ENCODE assay signal across 8 cellular contexts in genomic region chr6:57173056-57173885, GRCh38. TPM values are rescaled to one million over a fixed set of nuclear protein-coding genes. Genes with fewer than 3 reads are reported as not detected.
DNase-seq lines count a peak whose midpoint lies in the region; ATAC-seq, FAIRE-seq and TF ChIP-seq lines count a peak whose summit lies in the region.

No MANE protein-coding gene starts in this region.

- SMC1A ChIA-PET in GM12878 (lab: Charles Lee; ENCODE audit: uncharacterized antibody, unreplicated experiment): interaction anchor here (0.6 to 2.0 kb wide), 5 partner anchors 21 to 269 kb away, joined by 3 to 6 read pairs (median 4); no protein-coding TSS in a partner anchor

- H3K4me2 ChIP-seq in GM12878 (ENCODE audit: control insufficient read depth, insufficient read depth): peak overlapping the region; percentile 93

- in situ Hi-C loops in GM12878 (cut with MboI): loop anchor here (10.0 kb wide), 1 partner anchor 142 kb away; the partner anchor contains the start of gene PRIM2

- H3K4me1 ChIP-seq in CD4-positive, alpha-beta memory T cell (ENCODE audit: insufficient read depth, low read length): peaks cover 13% of the 10 kb centered on the region
- H3K4me1 ChIP-seq in GM12878 (ENCODE audit: control insufficient read depth, insufficient read depth, low read length): no peaks in the 10 kb centered on the region

- peaks cover 59% of the 10 kb centered on the region for H3K79me2 ChIP-seq in GM12878 (ENCODE audit: control insufficient read depth, insufficient read depth, low read length)

- H3K27me3 ChIP-seq in CD4-positive, alpha-beta memory T cell (ENCODE audit: insufficient read depth, low read length): no peaks in the 10 kb centered on the region
- H3K27me3 ChIP-seq in GM12878 (replicated peaks in 1 of 2; ENCODE audit: control insufficient read depth in 2 of 2, insufficient read depth in 2 of 2, low read length in 1 of 2): no peaks in the 10 kb centered on the region

- DNase-seq in CD4-positive, alpha-beta memory T cell: peak; percentile 16 to 42 (median 27)
- DNase-seq in HFF-Myc (ENCODE audit: extremely low read depth, low read depth) (no peak), RWPE1 (ENCODE audit: low spot score) (peak; percentile 40), GM12878 (ENCODE audit: low read depth, low spot score) (no peak), iris pigment epithelial cell (ENCODE audit: low read depth) (peak; percentile 41)
- peak; percentile 50 for DNase-seq in stimulated activated CD4-positive, alpha-beta T cell treated with anti-CD3 and anti-CD28 coated beads, Interleukin-15, amount 100 ng/mL, for 24 hours

- H3K9ac ChIP-seq in GM12878 (ENCODE audit: control insufficient read depth, insufficient read depth, low read length): peak overlapping the region; percentile 73

- FAIRE-seq in GM12878 (lab: Jason Lieb, UNC): peak; percentile 31

- no peak for TF ChIP-seq EP300 in GM12878 (IDR thresholded peaks at IDR 0.05; ENCODE audit: borderline replicate concordance in 1 of 2, control insufficient read depth in 1 of 2, low read depth in 2 of 2, low read length in 2 of 2)

- peak overlapping the region; percentile 57 for H3K27ac ChIP-seq in CD4-positive, alpha-beta memory T cell (ENCODE audit: low read depth, low read length)
- peak overlapping the region; percentile 89 for H3K27ac ChIP-seq in RWPE1
- peak overlapping the region; percentile 86 for H3K27ac ChIP-seq in GM12878 (ENCODE audit: control insufficient read depth, insufficient read depth)

- no peaks in the 10 kb centered on the region for H4K20me1 ChIP-seq in GM12878 (ENCODE audit: control insufficient read depth, insufficient read depth)

- POLR2A ChIA-PET in CD4-positive, alpha-beta memory T cell (lab: Charles Lee; ENCODE audit: partially characterized antibody): interaction anchor here (0.8 to 1.9 kb wide), 5 partner anchors 11 to 144 kb away, joined by 3 to 9 read pairs (median 3); partner anchors contain the start of genes PRIM2 and RAB23
- POLR2A ChIA-PET in RWPE1 (lab: Yijun Ruan, JAX; ENCODE audit: low non-redundant PET) (no interaction called here), GM12878 (lab: Charles Lee) (interaction anchor here (1.0 to 1.3 kb wide), 4 partner anchors 10 to 49 kb away, joined by 3 to 5 read pairs (median 4); partner anchors contain the start of gene RAB23)

- no TSS peak for BruUV-seq in GM12878 (replicated peaks; lab: Mats Ljungman, UMichigan)

- peak overlapping the region; percentile 78 to 98 (median 91) for H3K27ac Mint-ChIP-seq in CD4-positive, alpha-beta memory T cell

- RAD21 ChIA-PET in GM12878 (lab: Charles Lee; ENCODE audit: unreplicated experiment): interaction anchor here (1.3 to 1.7 kb wide), 4 partner anchors 84 to 269 kb away, joined by 3 to 6 read pairs (median 4); partner anchors contain the start of gene PRIM2

- peak overlapping the region; percentile 79 for H2AFZ ChIP-seq in GM12878 (ENCODE audit: control insufficient read depth, low read depth, low read length)

- H3K36me3 ChIP-seq in CD4-positive, alpha-beta memory T cell (ENCODE audit: insufficient read depth, low read length): no peaks in the 10 kb centered on the region
- peaks cover 0 to 5% of the 10 kb centered on the region in 2 experiments; a peak in 3 of 4 replicates for H3K36me3 ChIP-seq in GM12878 (ENCODE audit: control insufficient read depth in 2 of 2, insufficient read depth in 2 of 2, low read length in 1 of 2)

- under 1% methylated on average over 19 of the region's 19 CpGs for WGBS in GM12878 (ENCODE audit: insufficient coverage, insufficient replicate concordance, low lambda C conversion rate, missing lambda C conversion rate)

- no peaks in the 10 kb centered on the region for H3K27me3 Mint-ChIP-seq in CD4-positive, alpha-beta memory T cell

- TF ChIP-seq POLR2A in GM12878 (IDR thresholded peaks at IDR 0.05; ENCODE audit: low read depth, low read length): no peak

- no peak for TF ChIP-seq RAD21 in GM12878 (IDR thresholded peaks at IDR 0.05; ENCODE audit: insufficient read depth, low read depth, low read length)

- peak overlapping the region; percentile 88 to 96 (median 92) for H3K4me3 Mint-ChIP-seq in CD4-positive, alpha-beta memory T cell

- intact Hi-C loops in CD4-positive, alpha-beta memory T cell (cut with micrococcal nuclease): no loop called here
- intact Hi-C loops in GM12878 (cut with micrococcal nuclease; ENCODE audit: unreplicated experiment): loop anchor here (2.0 to 5.0 kb wide), 6 partner anchors 50 to 271 kb away; partner anchors contain the start of genes BEND6, PRIM2, RAB23 and ZNF451

- H3K9me3 ChIP-seq in CD4-positive, alpha-beta memory T cell (ENCODE audit: control insufficient read depth in 1 of 2, low read length in 2 of 2): no peaks in the 10 kb centered on the region
- H3K9me3 ChIP-seq in GM12878 (replicated peaks; ENCODE audit: control insufficient read depth, insufficient read depth, low read length): no peaks in the 10 kb centered on the region

- peak overlapping the region; percentile 55 to 71 for H3K4me3 ChIP-seq in CD4-positive, alpha-beta memory T cell (ENCODE audit: low read length in 2 of 2)
- peak overlapping the region; percentile 90 for H3K4me3 ChIP-seq in HFF-Myc (replicated peaks; ENCODE audit: low read depth, low read length)
- peak overlapping the region; percentile 84 for H3K4me3 ChIP-seq in GM12878

- H3K36me3 Mint-ChIP-seq in CD4-positive, alpha-beta memory T cell: peaks cover under 1 to 7% of the 10 kb centered on the region in 2 donors

- peaks cover 19 to 45% (median 27%) of the 10 kb centered on the region in 4 donors for H3K4me1 Mint-ChIP-seq in CD4-positive, alpha-beta memory T cell

- CTCF ChIA-PET in CD4-positive, alpha-beta memory T cell (lab: Charles Lee; ENCODE audit: partially characterized antibody): interaction anchor here (0.8 to 1.4 kb wide), 2 partner anchors 16 to 50 kb away, joined by 3 read pairs; no protein-coding TSS in a partner anchor
- CTCF ChIA-PET in RWPE1 (lab: Yijun Ruan, JAX) (interaction anchor here (0.7 to 0.8 kb wide), 2 partner anchors 48 to 269 kb away, joined by 3 to 5 read pairs; no protein-coding TSS in a partner anchor), GM12878 (lab: Yijun Ruan, JAX) (interaction anchor here (0.8 to 2.8 kb wide), 4 partner anchors 9 to 288 kb away, joined by 3 to 11 read pairs (median 4); no protein-coding TSS in a partner anchor)

- no peaks in the 10 kb centered on the region for H3K9me3 Mint-ChIP-seq in CD4-positive, alpha-beta memory T cell

- TF ChIP-seq CTCF in HFF-Myc (IDR thresholded peaks at IDR 0.05; ENCODE audit: low read depth, low read length, missing control alignments) (no peak), RWPE1 (conservative IDR thresholded peaks at IDR 0.05; ENCODE audit: low read depth) (no peak), GM12878 (IDR thresholded peaks at IDR 0.05 in 2 of 3, conservative IDR thresholded peaks at IDR 0.05 in 1 of 3; ENCODE audit: control insufficient read depth in 2 of 3, extremely low read depth in 1 of 3, insufficient read depth in 1 of 3, low read depth in 3 of 3, low read length in 3 of 3) (no peak)

- ATAC-seq in GM12878: peak; percentile 38
- ATAC-seq in GM21619 (IDR thresholded peaks at IDR 0.05; ENCODE audit: unreplicated experiment): no peak
- no peak for ATAC-seq in GM21381 (IDR thresholded peaks at IDR 0.05; ENCODE audit: unreplicated experiment)

TF ChIP-seq in GM12878, 131 proteins besides CTCF, POLR2A, EP300 and RAD21 (continues in another document):
- TF ChIP-seq FOXM1 (IDR thresholded peaks at IDR 0.05; ENCODE audit: low read depth, low read length) (0 out of 2 replicates have a peak, but pooled peaks have one; percentile 53), TAF1 (IDR thresholded peaks at IDR 0.05; ENCODE audit: borderline replicate concordance, low read depth, low read length) (0 out of 2 replicates have a peak, but pooled peaks have one; percentile 16), ASH2L (IDR thresholded peaks at IDR 0.05; ENCODE audit: borderline replicate concordance, low read depth) (no peak)

RNA-seq across cellular contexts. Expression of gene BAG2, which starts 1.1 kb away (rescaled TPM):
- 1 to 10 TPM; 3.5 to 3.7 TPM for total RNA-seq in CD4-positive, alpha-beta memory T cell
- 1 to 10 TPM; 2.6 to 3.6 TPM for polyA plus RNA-seq in CD4-positive, alpha-beta memory T cell
- total RNA-seq in GM12878 (2013; cell fraction: nucleolus; rRNA removed): 17.6 and 19.4 TPM in 2 replicates
- total RNA-seq in GM12878 (2014; rRNA removed) (7.9 and 9.4 TPM in 2 replicates), GM12878 (2014; rRNA removed; fragmentation: Illumina TruSeq; extraction: Trizol) (10.9 and 11.8 TPM in 2 replicates), GM12878 (2021) (8.8 and 9.2 TPM in 2 replicates)
- polyA plus RNA-seq in GM12878 (2011; ENCODE audit: low read depth): 1.7 TPM
- polyA plus RNA-seq in GM12878 (2011; rRNA removed) (8.3 and 11.5 TPM in 2 replicates), GM12878 (2014; fragmentation: Illumina TruSeq; extraction: Trizol) (8.8 and 10.1 TPM in 2 replicates), GM12878 (2014; fragmentation: Nextera tagmentation; extraction: Ambion mirVana) (10 to 100 TPM in 1 of 2 experiments, 1 to 10 TPM in 1; 8.9 to 10.8 TPM), GM12878 (2014; rRNA removed) (7.1 and 7.7 TPM in 2 replicates), GM12878 (2016; fragmentation: Nextera tagmentation; extraction: Ambion mirVana) (10 to 100 TPM; 16.1 to 17.6 TPM)
- 2.5 and 2.7 TPM in 2 replicates for polyA plus RNA-seq in GM12878 (2011; cell fraction: cytosol; rRNA removed)
- 2.4 and 3.0 TPM in 2 replicates for polyA plus RNA-seq in GM12878 (2011; cell fraction: nucleus; rRNA removed)
- polyA plus RNA-seq in GM12878 (2012): 4.5 TPM in 2 replicates
- 3.3 and 4.5 TPM in 2 replicates for polyA minus RNA-seq in GM12878 (2011; rRNA and poly(A)+ RNA removed)
- 2.1 and 2.3 TPM in 2 replicates for polyA minus RNA-seq in GM12878 (2011; cell fraction: cytosol; rRNA and poly(A)+ RNA removed)
- polyA minus RNA-seq in GM12878 (2011; cell fraction: nucleus; rRNA and poly(A)+ RNA removed): 4.8 and 9.9 TPM in 2 replicates

RNA-seq across cellular contexts. Expression of gene RAB23, which starts 48.8 kb away (rescaled TPM):
- total RNA-seq in CD4-positive, alpha-beta memory T cell: 1 to 10 TPM; 1.4 to 1.6 TPM
- polyA plus RNA-seq in CD4-positive, alpha-beta memory T cell: 1 to 10 TPM; 1.3 TPM
- 4.0 and 4.5 TPM in 2 replicates for total RNA-seq in GM12878 (2013; cell fraction: nucleolus; rRNA removed)
- 4.0 and 4.5 TPM in 2 replicates for total RNA-seq in GM12878 (2014; rRNA removed)
- total RNA-seq in GM12878 (2014; rRNA removed; fragmentation: Illumina TruSeq; extraction: Trizol): 4.7 and 4.9 TPM in 2 replicates
- total RNA-seq in GM12878 (2021): 3.2 and 3.6 TPM in 2 replicates
- polyA plus RNA-seq in GM12878 (2011; ENCODE audit: low read depth): 0.38 TPM
- 6.0 and 10.0 TPM in 2 replicates for polyA plus RNA-seq in GM12878 (2011; rRNA removed)
- polyA plus RNA-seq in GM12878 (2011; cell fraction: cytosol; rRNA removed): 1.4 and 2.0 TPM in 2 replicates
- 2.3 and 2.7 TPM in 2 replicates for polyA plus RNA-seq in GM12878 (2011; cell fraction: nucleus; rRNA removed)
- 0.66 and 1.7 TPM in 2 replicates for polyA plus RNA-seq in GM12878 (2012)
- polyA plus RNA-seq in GM12878 (2014; fragmentation: Illumina TruSeq; extraction: Trizol): 4.9 and 8.0 TPM in 2 replicates
- 1 to 10 TPM in 1 of 2 experiments, under 1 TPM in 1; 0.80 to 1.3 TPM for polyA plus RNA-seq in GM12878 (2014; fragmentation: Nextera tagmentation; extraction: Ambion mirVana)
- 2.3 and 3.0 TPM in 2 replicates for polyA plus RNA-seq in GM12878 (2014; rRNA removed)
- polyA plus RNA-seq in GM12878 (2016; fragmentation: Nextera tagmentation; extraction: Ambion mirVana): 1 to 10 TPM; 2.8 to 3.0 TPM
- 2.4 and 3.7 TPM in 2 replicates for polyA minus RNA-seq in GM12878 (2011; rRNA and poly(A)+ RNA removed)
- 1.9 and 3.0 TPM in 2 replicates for polyA minus RNA-seq in GM12878 (2011; cell fraction: cytosol; rRNA and poly(A)+ RNA removed)
- 1.8 and 3.4 TPM in 2 replicates for polyA minus RNA-seq in GM12878 (2011; cell fraction: nucleus; rRNA and poly(A)+ RNA removed)

Comparison
In these comparisons a context has a peak if more than half of its experiments do, and no peak if none do; other contexts are left out.
1. DNase-seq: peak in CD4-positive, alpha-beta memory T cell (5 of 5), RWPE1 (single experiment), iris pigment epithelial cell (single experiment) and stimulated activated CD4-positive, alpha-beta T cell treated with anti-CD3 and anti-CD28 coated beads, Interleukin-15, amount 100 ng/mL, for 24 hours (single experiment); none in HFF-Myc (single experiment) and GM12878 (single experiment).
2. Peak in every context shown above with its lines, with median percentiles within 50 percentile points of each other: H3K27ac ChIP-seq and H3K4me3 ChIP-seq.